ENCODE assay signal across 22 cellular contexts in genomic region chr2:217092710-217093379, GRCh38.
DNase-seq lines count a peak whose midpoint lies in the region; ATAC-seq and TF ChIP-seq lines count a peak whose summit lies in the region.
"Had no signal": no experiment of that assay in that cellular context is flagged by ENCODE, and none has a peak within 500 bp of the region (broad histone marks: within the 10 kb centered on the region; RNA-seq: fewer than 3 reads in every experiment).

No MANE protein-coding gene starts in this region.

- no peak overlapping the region for H3K27ac ChIP-seq in breast epithelium
- no peak overlapping the region for H3K27ac ChIP-seq in WERI-Rb-1
- H3K27ac ChIP-seq in right cardiac atrium (ENCODE audit: low read length) = no peak overlapping the region
- peak overlapping the region; percentile 16 to 27 for H3K27ac ChIP-seq in uterus
- H3K27ac ChIP-seq in aorta (ENCODE audit: low read depth in 1 of 2, low read length in 2 of 2) = no peak overlapping the region
- H3K27ac ChIP-seq: parathyroid adenoma, skin epidermis, upper lobe of right lung had no signal

- no peak for TF ChIP-seq POLR2A in breast epithelium (IDR thresholded peaks at IDR 0.05)
- no peak for TF ChIP-seq POLR2A in uterus (IDR thresholded peaks at IDR 0.05)

- no peaks in the 10 kb centered on the region for H3K36me3 ChIP-seq in breast epithelium
- no peaks in the 10 kb centered on the region for H3K36me3 ChIP-seq in WERI-Rb-1
- H3K36me3 ChIP-seq in uterus = no peaks in the 10 kb centered on the region
- H3K36me3 ChIP-seq in aorta (ENCODE audit: control insufficient read depth in 1 of 2, insufficient read depth in 2 of 2, low read length in 1 of 2) = no peaks in the 10 kb centered on the region
- H3K36me3 ChIP-seq: upper lobe of right lung had no signal

- 89% methylated on average over 17 of the region's 17 CpGs for WGBS in right cardiac atrium
- 82 to 88% methylated on average over 15 to 17 of the region's 17 CpGs for WGBS in aorta, 2 donors

- intact Hi-C loops in breast epithelium (cut with DNase I; ENCODE audit: low total_unique reads) (no loop called here), right cardiac atrium (cut with DNase I) (no loop called here), uterus (cut with DNase I; ENCODE audit: low total_unique reads) (no loop called here), aorta (cut with DNase I) (no loop called here)

- H3K9me3 ChIP-seq in breast epithelium (no peaks in the 10 kb centered on the region), WERI-Rb-1 (ENCODE audit: severe bottlenecking) (no peaks in the 10 kb centered on the region), right cardiac atrium (ENCODE audit: control insufficient read depth, low read length) (no peaks in the 10 kb centered on the region), uterus (no peaks in the 10 kb centered on the region), aorta (ENCODE audit: control insufficient read depth, low read length) (no peaks in the 10 kb centered on the region)
- H3K9me3 ChIP-seq: upper lobe of right lung had no signal

- no peaks in the 10 kb centered on the region for H3K27me3 ChIP-seq in breast epithelium
- H3K27me3 ChIP-seq in WERI-Rb-1 (ENCODE audit: insufficient read depth, low read depth, severe bottlenecking) = no peaks in the 10 kb centered on the region
- H3K27me3 ChIP-seq in right cardiac atrium (ENCODE audit: control insufficient read depth, insufficient read depth) = no peaks in the 10 kb centered on the region
- no peaks in the 10 kb centered on the region for H3K27me3 ChIP-seq in uterus
- peaks cover 0 to 2% of the 10 kb centered on the region in 2 donors for H3K27me3 ChIP-seq in aorta (ENCODE audit: control insufficient read depth in 1 of 2, insufficient read depth in 2 of 2, low read length in 1 of 2)
- H3K27me3 ChIP-seq: upper lobe of right lung had no signal

- in situ Hi-C loops in T47D (cut with HindIII; ENCODE audit: low pct_unique_long_range_greater_than_20kb, low sequenced_read_pairs) = no loop called here

- peak; percentile 54 to 83 for ATAC-seq in right cardiac atrium
- ATAC-seq in aorta (ENCODE audit: low FRiP score) = no peak
- ATAC-seq: GM12878, upper lobe of right lung had no signal

- H3K4me3 ChIP-seq in breast epithelium = no peak overlapping the region
- no peak overlapping the region for H3K4me3 ChIP-seq in WERI-Rb-1 (ENCODE audit: low read depth, low read length)
- no peak overlapping the region for H3K4me3 ChIP-seq in right cardiac atrium (ENCODE audit: low read length)
- H3K4me3 ChIP-seq in uterus = no peak overlapping the region
- H3K4me3 ChIP-seq in aorta (ENCODE audit: low read length in 2 of 2) = no peak overlapping the region
- H3K4me3 ChIP-seq: GM12878, lung, skin epidermis, upper lobe of right lung had no signal

- DNase-seq in T47D (ENCODE audit: low read depth in 1 of 2, low spot score in 1 of 2) = peak; percentile 35 to 96
- no peak for DNase-seq in breast epithelium (ENCODE audit: low spot score in 2 of 2)
- DNase-seq in WERI-Rb-1 = peak; percentile 57
- DNase-seq in right cardiac atrium = peak in 1 of 3 donors; percentile 79
- no peak for DNase-seq in uterus
- no peak for DNase-seq in NCI-H1417 (lab: John Stamatoyannopoulos, UW)
- DNase-seq in A172 (ENCODE audit: low spot score) = no peak
- DNase-seq in aorta = no peak
- DNase-seq: activated CD4-positive, alpha-beta T cell treated with anti-CD3 and anti-CD28 coated beads, Interleukin-2, amount 10 ng/mL, durations not matched to agents 24 days and 14 days; activated CD8-positive, alpha-beta memory T cell treated with anti-CD3 and anti-CD28 coated beads, Interleukin-2, amount 50 U/mL, for 48 hours; activated effector memory CD4-positive, alpha-beta T cell treated with Interleukin-2 at 50 U/mL for 16 hours; DMS 273 treated with DMSO at 0.1 percent for 48 hours; GF-D8; naive B cell; NCI-H1436; NCI-H774; stimulated activated CD4-positive, alpha-beta T cell treated with anti-CD3 and anti-CD28 coated beads, Interleukin-2, amount 100 ng/mL, for 48 hours; upper lobe of right lung had no signal

- no peak for TF ChIP-seq CTCF in breast epithelium (IDR thresholded peaks at IDR 0.05)
- no peak for TF ChIP-seq CTCF in WERI-Rb-1 (IDR thresholded peaks at IDR 0.05; ENCODE audit: low read depth, low read length)
- TF ChIP-seq CTCF in uterus (IDR thresholded peaks at IDR 0.05) = no peak

- H3K4me1 ChIP-seq in breast epithelium = no peaks in the 10 kb centered on the region
- no peaks in the 10 kb centered on the region for H3K4me1 ChIP-seq in right cardiac atrium (ENCODE audit: control insufficient read depth, insufficient read depth, low read length)
- H3K4me1 ChIP-seq in uterus = no peaks in the 10 kb centered on the region
- no peaks in the 10 kb centered on the region for H3K4me1 ChIP-seq in aorta (ENCODE audit: control insufficient read depth in 1 of 2, insufficient read depth in 2 of 2, low read length in 2 of 2)
- H3K4me1 ChIP-seq: parathyroid adenoma, upper lobe of right lung had no signal

Comparison
In these comparisons a context has a peak if more than half of its experiments do, and no peak if none do; other contexts are left out.
1. DNase-seq: peak in T47D (2 of 2) and WERI-Rb-1 (single experiment); none in breast epithelium (0 of 2), uterus (0 of 2), NCI-H1417 (0 of 3), A172 (single experiment) and aorta (0 of 2).
2. H3K27ac ChIP-seq: peak in uterus (2 of 2); none in breast epithelium (0 of 2), WERI-Rb-1 (single experiment), right cardiac atrium (single experiment) and aorta (0 of 2).